ENCODE assay signal across 8 cellular contexts in the genomic region with DNA sequence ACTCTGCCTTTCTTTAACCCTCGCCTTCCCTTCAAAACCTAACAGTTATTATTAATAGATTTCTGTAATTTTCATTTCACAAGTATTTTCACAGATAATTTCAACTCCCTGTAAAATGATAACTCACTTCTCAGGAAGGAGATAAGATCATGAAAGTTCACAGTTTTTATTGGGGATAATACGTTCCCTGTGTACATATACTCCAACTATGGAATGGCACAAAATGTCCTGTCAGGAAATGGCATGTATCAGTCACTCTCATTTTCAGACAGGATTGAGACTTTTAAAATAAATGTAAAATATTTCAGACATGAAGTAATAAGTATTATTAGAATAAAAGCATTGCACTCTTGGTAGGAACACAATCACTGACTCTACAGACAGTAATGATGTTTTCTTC. TPM values are rescaled to one million over a fixed set of nuclear protein-coding genes. Genes with fewer than 3 reads are reported as not detected.
A peak's percentile ranks its signal among the peaks of the same experiment; 100 is the strongest.
DNase-seq lines count a peak whose midpoint lies in the region; ATAC-seq and TF ChIP-seq lines count a peak whose summit lies in the region.

No MANE protein-coding gene starts in this region.

- peak overlapping the region; percentile 98 for H3K27ac ChIP-seq in SK-N-MC
- peak overlapping the region; percentile 76 to 99 (median 94) for H3K27ac ChIP-seq in esophagus squamous epithelium
- peak overlapping the region; percentile 94 to 95 for H3K27ac ChIP-seq in prostate gland

- TF ChIP-seq CTCF in esophagus squamous epithelium (IDR thresholded peaks at IDR 0.05) (no peak), prostate gland (IDR thresholded peaks at IDR 0.05) (no peak)

- 82 to 85% methylated on average over 2 of the region's 2 CpGs for WGBS in esophagus squamous epithelium, 2 donors
- 45% methylated on average over 2 of the region's 2 CpGs for WGBS in prostate gland

- TF ChIP-seq POLR2A in esophagus squamous epithelium (IDR thresholded peaks at IDR 0.05) (no peak), prostate gland (IDR thresholded peaks at IDR 0.05) (no peak), erythroblast (IDR thresholded peaks at IDR 0.05; ENCODE audit: low read length) (no peak)

- H3K9me3 ChIP-seq in ES-I3 (ENCODE audit: control insufficient read depth, insufficient read depth, low read length) (no peaks in the 10 kb centered on the region), SK-N-MC (ENCODE audit: low read depth, low read length) (peaks cover 3% of the 10 kb centered on the region; the same call in 1 of the 2 replicates), esophagus squamous epithelium (peaks cover 0 to 10% (median 4%) of the 10 kb centered on the region in 3 donors), prostate gland (no peaks in the 10 kb centered on the region)

- peak overlapping the region; percentile 57 for H3K9ac ChIP-seq in ES-I3 (ENCODE audit: low read depth, low read length)
- peak overlapping the region; percentile 88 for H3K9ac ChIP-seq in SK-N-MC (ENCODE audit: insufficient read length)

- H3K4me3 ChIP-seq in SK-N-MC (peak overlapping the region; percentile 95), esophagus squamous epithelium (peak overlapping the region in 3 of 4 donors; percentile 69 to 98 (median 73)), prostate gland (peak overlapping the region in 1 of 2 donors; percentile 90)

- H3K27me3 ChIP-seq in esophagus squamous epithelium (no peaks in the 10 kb centered on the region), prostate gland (replicated peaks; ENCODE audit: insufficient read depth) (no peaks in the 10 kb centered on the region)

- DNase-seq in SK-N-MC (ENCODE audit: low read depth, low spot score): no peak
- no peak for DNase-seq in esophagus squamous epithelium (lab: John Stamatoyannopoulos, UW)
- no peak for DNase-seq in prostate gland (ENCODE audit: low spot score)
- no peak for DNase-seq in NCI-H1417 treated with DMSO at 0.1 percent for 48 hours (lab: John Stamatoyannopoulos, UW)
- no peak for DNase-seq in foreskin melanocyte
- DNase-seq in erythroblast (lab: John Stamatoyannopoulos, UW): no peak

- H3K4me1 ChIP-seq in ES-I3 (ENCODE audit: insufficient read depth, low read length) (no peaks in the 10 kb centered on the region; the same call in 1 of the 2 replicates), esophagus squamous epithelium (peaks cover 6 to 28% (median 9%) of the 10 kb centered on the region in 3 donors), prostate gland (replicated peaks) (no peaks in the 10 kb centered on the region)

- no peak for ATAC-seq in HG03442 (IDR thresholded peaks at IDR 0.05; ENCODE audit: unreplicated experiment)

- H3K36me3 ChIP-seq in ES-I3 (ENCODE audit: insufficient read depth, low read length): peaks cover 3% of the 10 kb centered on the region
- H3K36me3 ChIP-seq in SK-N-MC (ENCODE audit: insufficient read depth, low read length): peaks cover 22% of the 10 kb centered on the region
- H3K36me3 ChIP-seq in esophagus squamous epithelium: peaks cover 0 to 19% (median under 1%) of the 10 kb centered on the region in 3 donors
- peaks cover 0 to 1% of the 10 kb centered on the region in 2 donors for H3K36me3 ChIP-seq in prostate gland

- intact Hi-C loops in esophagus squamous epithelium (cut with DNase I) (loop anchor here (10.0 kb wide), 1 partner anchor 642 kb away; a partner anchor contains a TSS), prostate gland (cut with DNase I) (no loop called here)

RNA-seq across cellular contexts. Expression of a gene that starts 0.9 kb away (rescaled TPM):
- total RNA-seq in esophagus squamous epithelium: 10 to 100 TPM; 14.7 to 24.6 (median 17.9) TPM
- total RNA-seq in prostate gland: 10 to 100 TPM; 14.0 to 24.7 TPM

RNA-seq across cellular contexts. Expression of a gene that starts 0.9 kb away (rescaled TPM):
- total RNA-seq in esophagus squamous epithelium (1 to 10 TPM; 1.1 to 6.7 (median 3.1) TPM), prostate gland (1 to 10 TPM; 4.3 to 8.2 TPM)

RNA-seq across cellular contexts. Expression of a gene that starts 11.3 kb away (rescaled TPM):
- total RNA-seq in esophagus squamous epithelium (1 to 10 TPM; 3.3 to 9.0 (median 5.7) TPM), prostate gland (10 to 100 TPM; 11.9 to 13.2 TPM)

RNA-seq across cellular contexts. Expression of a gene that starts 27.2 kb away (rescaled TPM):
- total RNA-seq in esophagus squamous epithelium: 10 to 100 TPM in 2 of 4 donors, 1 to 10 TPM in 2; 7.7 to 26.9 (median 11.2) TPM
- 10 to 100 TPM; 20.4 to 27.4 TPM for total RNA-seq in prostate gland

RNA-seq across cellular contexts. Expression of a gene that starts 42.1 kb away (rescaled TPM):
- total RNA-seq in esophagus squamous epithelium: 10 to 100 TPM in 1 of 4 donors, 1 to 10 TPM in 3; 4.7 to 10.1 (median 8.4) TPM
- 10 to 100 TPM; 10.8 to 15.3 TPM for total RNA-seq in prostate gland
